ENCODE assay signal across 1 cellular context in genomic region chr22:23122992-23123803, GRCh38.
TF ChIP-seq lines count a peak whose summit lies in the region.

No MANE protein-coding gene starts in this region.

TF ChIP-seq in GM23338, 12 proteins besides CTCF, POLR2A, EP300 and RAD21 (continued from another document):
- TF ChIP-seq REST (IDR thresholded peaks at IDR 0.05; ENCODE audit: unreplicated experiment), result no peak
- TF ChIP-seq EZH2phosphoT487 (IDR thresholded peaks at IDR 0.05; ENCODE audit: unreplicated experiment), result no peak
- TF ChIP-seq ETS1 (IDR thresholded peaks at IDR 0.05), result no peak
- no peak for TF ChIP-seq ZNF462 (CRISPR knock-in tag; IDR thresholded peaks at IDR 0.05)
- no peak for TF ChIP-seq NANOG (IDR thresholded peaks at IDR 0.05; ENCODE audit: borderline replicate concordance)
- TF ChIP-seq ZNF114 (CRISPR knock-in tag; IDR thresholded peaks at IDR 0.05), result no peak
- TF ChIP-seq STAT1 (IDR thresholded peaks at IDR 0.05; ENCODE audit: unreplicated experiment), result no peak
- TF ChIP-seq CREB1 (CRISPR knock-in tag; IDR thresholded peaks at IDR 0.05; ENCODE audit: low read depth), result no peak
TF ChIP-seq in GM23338: peak in this region for 0.
